ENCODE assay signal across 20 cellular contexts in genomic region chr3:141514382-141514781, GRCh38. TPM values are rescaled to one million over a fixed set of nuclear protein-coding genes. Genes with fewer than 3 reads are reported as not detected.
A peak's percentile ranks its signal among the peaks of the same experiment; 100 is the strongest.
DNase-seq lines count a peak whose midpoint lies in the region; ATAC-seq, FAIRE-seq and TF ChIP-seq lines count a peak whose summit lies in the region.
"Had no signal": no experiment of that assay in that cellular context is flagged by ENCODE, and none has a peak within 500 bp of the region (broad histone marks: within the 10 kb centered on the region; RNA-seq: fewer than 3 reads in every experiment).

No MANE protein-coding gene starts in this region.

- POLR2A ChIA-PET in CD4-positive, alpha-beta T cell (lab: Charles Lee) = interaction anchor here (0.8 to 2.3 kb wide), 6 partner anchors 11 to 47 kb away, joined by 3 to 20 read pairs (median 6); partner anchors contain the start of gene RASA2

- no peak for FAIRE-seq in frontal cortex (lab: Jason Lieb, UNC)

- intact Hi-C loops in CD4-positive, alpha-beta T cell (cut with DNase I, micrococcal nuclease) = no loop called here
- intact Hi-C loops in activated T-helper 2 cell treated with anti-CD3 and anti-CD28 coated beads, Interferon-gamma antibody, Interleukin-2, Interleukin-4, amounts not matched to agents 10 μg/mL and 5 μg/mL and 100 μg/mL, durations not matched to agents 14 hours and 24 hours and 36 hours (cut with micrococcal nuclease) = loop anchor here (1.0 kb wide), 1 partner anchor 15 kb away; no protein-coding TSS in a partner anchor
- intact Hi-C loops in natural killer cell (cut with micrococcal nuclease) = no loop called here

- H3K9me3 ChIP-seq in CD4-positive, alpha-beta T cell (ENCODE audit: control insufficient read depth, low read length) = peaks cover 4% of the 10 kb centered on the region
- H3K9me3 ChIP-seq: MG63 had no signal

- ATAC-seq in activated T-cell treated with anti-CD3 and anti-CD28 coated beads, Interleukin-2, amount 50 U/mL, for 4 hours = peak; percentile 28 to 37
- ATAC-seq in CD4-positive, alpha-beta T cell (ENCODE audit: poor library complexity) = no peak
- ATAC-seq in natural killer cell = no peak
- ATAC-seq: HCT116 had no signal

- no peak for DNase-seq in activated T-cell treated with anti-CD3 and anti-CD28 coated beads, Interleukin-2, amount 50 U/mL, for 4 hours
- DNase-seq in activated T-cell treated with anti-CD3 and anti-CD28 coated beads for 4 hours = no peak
- DNase-seq in CD4-positive, alpha-beta T cell = no peak
- no peak for DNase-seq in activated T-helper 2 cell treated with anti-CD3 and anti-CD28 coated beads, Interferon-gamma antibody, Interleukin-2, Interleukin-4, amounts not matched to agents 10 μg/mL and 5 μg/mL and 100 μg/mL, durations not matched to agents 14 hours and 24 hours and 36 hours (ENCODE audit: low spot score)
- no peak for DNase-seq in natural killer cell
- no peak for DNase-seq in NCI-H524 treated with DMSO at 0.1 percent for 48 hours (lab: John Stamatoyannopoulos, UW)
- DNase-seq in frontal cortex (ENCODE audit: low spot score in 2 of 2) = no peak
- DNase-seq: C1 segment of cervical spinal cord, COR-L47, GF-D8, GM23248, Kasumi-1, MG63, NCI-H1048, NCI-H1436, NCI-H1930, NCI-H226, NCI-H524, SHP77 had no signal

- H3K36me3 Mint-ChIP-seq in activated T-cell treated with anti-CD3 and anti-CD28 coated beads, Interleukin-2, amount 50 U/mL, for 4 hours (ENCODE audit: insufficient read depth) = peaks cover 48% of the 10 kb centered on the region
- peaks cover 97% of the 10 kb centered on the region for H3K36me3 Mint-ChIP-seq in CD4-positive, alpha-beta T cell (ENCODE audit: low read depth)
- peaks cover 98% of the 10 kb centered on the region for H3K36me3 Mint-ChIP-seq in activated T-helper 2 cell treated with anti-CD3 and anti-CD28 coated beads, Interferon-gamma antibody, Interleukin-2, Interleukin-4, amounts not matched to agents 10 μg/mL and 5 μg/mL and 100 μg/mL, durations not matched to agents 14 hours and 24 hours and 36 hours (ENCODE audit: low read depth)
- H3K36me3 Mint-ChIP-seq in natural killer cell = peaks cover 12% of the 10 kb centered on the region

- TF ChIP-seq CTCF in CD4-positive, alpha-beta T cell (IDR thresholded peaks at IDR 0.05) = no peak
- no peak for TF ChIP-seq CTCF in natural killer cell (IDR thresholded peaks at IDR 0.05)

- peaks cover 4% of the 10 kb centered on the region for H3K9me3 Mint-ChIP-seq in activated T-cell treated with anti-CD3 and anti-CD28 coated beads, Interleukin-2, amount 50 U/mL, for 4 hours
- H3K9me3 Mint-ChIP-seq in CD4-positive, alpha-beta T cell = no peaks in the 10 kb centered on the region
- peaks cover 46% of the 10 kb centered on the region for H3K9me3 Mint-ChIP-seq in activated T-helper 2 cell treated with anti-CD3 and anti-CD28 coated beads, Interferon-gamma antibody, Interleukin-2, Interleukin-4, amounts not matched to agents 10 μg/mL and 5 μg/mL and 100 μg/mL, durations not matched to agents 14 hours and 24 hours and 36 hours
- no peaks in the 10 kb centered on the region for H3K9me3 Mint-ChIP-seq in natural killer cell

- CTCF ChIA-PET in CD4-positive, alpha-beta T cell (lab: Charles Lee) = interaction anchor here (0.9 to 2.0 kb wide), 4 partner anchors 10 to 54 kb away, joined by 3 to 7 read pairs (median 6); no protein-coding TSS in a partner anchor

- no peaks in the 10 kb centered on the region for H3K27me3 Mint-ChIP-seq in activated T-cell treated with anti-CD3 and anti-CD28 coated beads, Interleukin-2, amount 50 U/mL, for 4 hours (ENCODE audit: low read depth)
- no peaks in the 10 kb centered on the region for H3K27me3 Mint-ChIP-seq in CD4-positive, alpha-beta T cell
- H3K27me3 Mint-ChIP-seq in activated T-helper 2 cell treated with anti-CD3 and anti-CD28 coated beads, Interferon-gamma antibody, Interleukin-2, Interleukin-4, amounts not matched to agents 10 μg/mL and 5 μg/mL and 100 μg/mL, durations not matched to agents 14 hours and 24 hours and 36 hours (ENCODE audit: low read depth) = no peaks in the 10 kb centered on the region
- no peaks in the 10 kb centered on the region for H3K27me3 Mint-ChIP-seq in natural killer cell (ENCODE audit: low read depth in 2 of 2)

- H3K4me3 Mint-ChIP-seq in activated T-cell treated with anti-CD3 and anti-CD28 coated beads, Interleukin-2, amount 50 U/mL, for 4 hours = no peak overlapping the region
- H3K4me3 Mint-ChIP-seq in CD4-positive, alpha-beta T cell = no peak overlapping the region
- no peak overlapping the region for H3K4me3 Mint-ChIP-seq in activated T-helper 2 cell treated with anti-CD3 and anti-CD28 coated beads, Interferon-gamma antibody, Interleukin-2, Interleukin-4, amounts not matched to agents 10 μg/mL and 5 μg/mL and 100 μg/mL, durations not matched to agents 14 hours and 24 hours and 36 hours (ENCODE audit: low read depth)
- H3K4me3 Mint-ChIP-seq in natural killer cell = no peak overlapping the region

- peak overlapping the region; percentile 54 for H3K27ac Mint-ChIP-seq in CD4-positive, alpha-beta T cell
- H3K27ac Mint-ChIP-seq in activated T-helper 2 cell treated with anti-CD3 and anti-CD28 coated beads, Interferon-gamma antibody, Interleukin-2, Interleukin-4, amounts not matched to agents 10 μg/mL and 5 μg/mL and 100 μg/mL, durations not matched to agents 14 hours and 24 hours and 36 hours = peak overlapping the region; percentile 39
- peak overlapping the region; percentile 64 to 79 for H3K27ac Mint-ChIP-seq in natural killer cell

- H3K4me1 Mint-ChIP-seq in activated T-cell treated with anti-CD3 and anti-CD28 coated beads, Interleukin-2, amount 50 U/mL, for 4 hours (ENCODE audit: low read depth) = peaks cover 49% of the 10 kb centered on the region
- H3K4me1 Mint-ChIP-seq in CD4-positive, alpha-beta T cell (ENCODE audit: low read depth) = peaks cover 75% of the 10 kb centered on the region
- H3K4me1 Mint-ChIP-seq in activated T-helper 2 cell treated with anti-CD3 and anti-CD28 coated beads, Interferon-gamma antibody, Interleukin-2, Interleukin-4, amounts not matched to agents 10 μg/mL and 5 μg/mL and 100 μg/mL, durations not matched to agents 14 hours and 24 hours and 36 hours (ENCODE audit: low read depth) = peaks cover 28% of the 10 kb centered on the region
- peaks cover 47 to 50% of the 10 kb centered on the region in 2 donors for H3K4me1 Mint-ChIP-seq in natural killer cell

- no peaks in the 10 kb centered on the region for H3K27me3 ChIP-seq in CD4-positive, alpha-beta T cell (ENCODE audit: control insufficient read depth, insufficient read depth, low read length)
- H3K27me3 ChIP-seq: MG63 had no signal

- no peak overlapping the region for H3K27ac ChIP-seq in CD4-positive, alpha-beta T cell (ENCODE audit: low read depth, low read length)
- H3K27ac ChIP-seq: GM23248 had no signal

RNA-seq across cellular contexts. Expression of gene RASA2, which starts 27.6 kb away (rescaled TPM):
- total RNA-seq in activated T-cell treated with anti-CD3 and anti-CD28 coated beads, Interleukin-2, amount 50 U/mL, for 4 hours = 10 to 100 TPM; 31.0 to 37.0 (median 32.4) TPM
- total RNA-seq in CD4-positive, alpha-beta T cell = 10 to 100 TPM; 96.1 to 96.4 TPM
- total RNA-seq in activated T-helper 2 cell treated with anti-CD3 and anti-CD28 coated beads, Interferon-gamma antibody, Interleukin-2, Interleukin-4, amounts not matched to agents 10 μg/mL and 5 μg/mL and 100 μg/mL, durations not matched to agents 14 hours and 24 hours and 36 hours = 30.0 and 34.5 TPM in 2 replicates
- total RNA-seq in natural killer cell (10 to 100 TPM; 93.9 to 99.4 (median 97.0) TPM), frontal cortex (35.9 TPM)

Comparison
In these comparisons a context has a peak if more than half of its experiments do, and no peak if none do; other contexts are left out.
1. ATAC-seq: peak in activated T-cell treated with anti-CD3 and anti-CD28 coated beads, Interleukin-2, amount 50 U/mL, for 4 hours (2 of 2); none in CD4-positive, alpha-beta T cell (single experiment) and natural killer cell (0 of 3).
2. Peak in every context shown above with its lines, with median percentiles within 50 percentile points of each other: H3K27ac Mint-ChIP-seq.